In the genomic region with DNA sequence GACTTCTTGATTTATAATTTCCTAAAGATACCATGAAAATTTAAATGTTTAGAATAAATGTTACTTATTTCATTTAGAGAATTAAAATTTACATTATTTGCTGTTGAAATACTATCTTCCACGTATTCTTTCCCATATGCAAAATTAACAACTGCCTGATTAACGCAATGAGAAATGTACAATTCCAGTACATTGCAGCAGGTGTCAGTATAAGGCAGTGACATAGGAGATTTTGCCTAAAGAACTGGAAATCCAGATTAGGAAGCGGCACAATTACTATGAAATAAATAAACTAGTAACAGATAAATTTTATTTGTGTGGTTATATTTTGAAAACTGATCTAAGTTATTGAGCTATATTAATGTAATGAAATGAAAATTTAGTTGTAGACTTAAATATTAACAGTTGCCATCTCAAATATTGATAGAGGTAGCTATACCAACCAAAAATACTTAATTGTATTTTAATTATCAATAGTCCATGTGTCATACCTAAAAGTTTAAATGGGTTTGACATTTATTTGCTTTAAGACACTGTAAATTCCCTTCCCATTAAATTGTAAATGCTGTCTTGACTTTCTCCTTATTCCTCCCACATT, we compare ENCODE assay signal across 8 cellular contexts.
DNase-seq lines count a peak whose midpoint lies in the region; ATAC-seq, FAIRE-seq and TF ChIP-seq lines count a peak whose summit lies in the region.

No MANE protein-coding gene starts in this region.

- no peak overlapping the region for H2AK9ac ChIP-seq in IMR-90 (replicated peaks; ENCODE audit: low read depth, low read length, poor library complexity)

- H2BK120ac ChIP-seq in IMR-90 (ENCODE audit: low read depth, low read length), result no peak overlapping the region

- CTCF ChIA-PET in IMR-90 (lab: Yijun Ruan, JAX), result interaction anchor here (0.6 to 1.3 kb wide), 9 partner anchors 11 to 608 kb away, joined by 3 to 4 read pairs (median 3); no protein-coding TSS in a partner anchor
- CTCF ChIA-PET in PC-3 (lab: Charles Lee), result no interaction called here

- no peak overlapping the region for H2AFZ ChIP-seq in IMR-90 (replicated peaks; ENCODE audit: low read length, poor library complexity)
- no peak overlapping the region for H2AFZ ChIP-seq in PC-3 (ENCODE audit: low read length)

- no peak overlapping the region for H4K8ac ChIP-seq in IMR-90 (ENCODE audit: low read depth in 2 of 2, low read length in 2 of 2)

- peak; percentile 78 for FAIRE-seq in D721Med (lab: Jason Lieb, UNC)

- intact Hi-C loops in IMR-90 (cut with micrococcal nuclease) (loop anchor here (1.0 to 5.0 kb wide), 5 partner anchors 327 to 629 kb away; no protein-coding TSS in a partner anchor), PC-3 (cut with micrococcal nuclease) (loop anchor here (1.0 to 10.0 kb wide), 5 partner anchors 213 to 1119 kb away; no protein-coding TSS in a partner anchor)

- H4K20me1 ChIP-seq in IMR-90 (ENCODE audit: insufficient read depth, low read length) (no peaks in the 10 kb centered on the region), PC-3 (ENCODE audit: low read length) (no peaks in the 10 kb centered on the region)

- H3K9me3 ChIP-seq in IMR-90 (ENCODE audit: control insufficient read depth, insufficient read depth, low read length), result no peaks in the 10 kb centered on the region
- no peaks in the 10 kb centered on the region for H3K9me3 ChIP-seq in PC-3 (ENCODE audit: low read length)
- no peaks in the 10 kb centered on the region for H3K9me3 ChIP-seq in endodermal cell (ENCODE audit: control insufficient read depth, low read length)

- peak; percentile 91 for TF ChIP-seq RAD21 in IMR-90 (IDR thresholded peaks at IDR 0.05; ENCODE audit: low read length)

- H3K9me3 Mint-ChIP-seq in endodermal cell, result no peaks in the 10 kb centered on the region
- H3K9me3 Mint-ChIP-seq in neural crest cell, result no peaks in the 10 kb centered on the region

- no peaks in the 10 kb centered on the region for H3K9me2 ChIP-seq in PC-3 (replicated peaks; ENCODE audit: low read length)

- BruUV-seq in IMR-90 (replicated peaks; lab: Mats Ljungman, UMichigan) (no TSS peak), PC-3 (replicated peaks; lab: Mats Ljungman, UMichigan) (no TSS peak)

- H3K27ac Mint-ChIP-seq in endodermal cell (no peak overlapping the region), neural crest cell (ENCODE audit: unreplicated experiment) (no peak overlapping the region)

- H3K36me3 Mint-ChIP-seq in endodermal cell (ENCODE audit: low read depth) (peaks cover 2% of the 10 kb centered on the region), neural crest cell (ENCODE audit: low read depth) (peaks cover 7% of the 10 kb centered on the region)

- H3K14ac ChIP-seq in IMR-90 (replicated peaks; ENCODE audit: low read depth, low read length), result no peak overlapping the region

- no peak overlapping the region for H3K18ac ChIP-seq in IMR-90 (ENCODE audit: low read depth, low read length)

- H2BK5ac ChIP-seq in IMR-90 (ENCODE audit: low read depth, low read length, poor library complexity, severe bottlenecking), result no peak overlapping the region

- no peak overlapping the region for H3K4me2 ChIP-seq in IMR-90 (ENCODE audit: low read depth, low read length)
- no peak overlapping the region for H3K4me2 ChIP-seq in PC-3 (ENCODE audit: low read length)

- H3K27ac ChIP-seq in IMR-90 (ENCODE audit: insufficient read depth, low read length) (no peak overlapping the region), PC-3 (ENCODE audit: low read length) (no peak overlapping the region), endodermal cell (ENCODE audit: low read depth, low read length) (no peak overlapping the region)

- no peaks in the 10 kb centered on the region for H3F3A ChIP-seq in PC-3 (ENCODE audit: low read length, unreplicated experiment)

- WGBS in IMR-90 (ENCODE audit: extremely low coverage in 2 of 2, insufficient read length in 1 of 2), 2 experiments, result no CpG with 5 or more reads among the region's 3 CpGs
- 5% methylated on average over 2 of the region's 3 CpGs; no CpG with 5 or more reads in 1 of the 2 experiments for WGBS in endodermal cell (ENCODE audit: insufficient coverage in 1 of 2, insufficient read length in 1 of 2), 2 experiments

- DNase-seq in D721Med (ENCODE audit: insufficient read length, low spot score) (no peak), IMR-90 (peak; percentile 58), PC-3 (peak; percentile 61), endodermal cell (no peak), neural crest cell (ENCODE audit: low read depth, low spot score) (peak; percentile 14), HPDE6-E6E7 (ENCODE audit: extremely low spot score) (no peak)

- no peak overlapping the region for H3K4me3 Mint-ChIP-seq in endodermal cell
- peak overlapping the region; percentile 23 for H3K4me3 Mint-ChIP-seq in neural crest cell

- no peaks in the 10 kb centered on the region for H3K79me2 ChIP-seq in PC-3 (ENCODE audit: low read length)

- POLR2A ChIA-PET in IMR-90 (lab: Charles Lee; ENCODE audit: unreplicated experiment) (interaction anchor here (0.6 kb wide), 1 partner anchor 187 kb away, joined by 4 read pairs; no protein-coding TSS in a partner anchor), PC-3 (lab: Charles Lee; ENCODE audit: unreplicated experiment) (no interaction called here)

- in situ Hi-C loops in IMR-90 (cut with MboI; ENCODE audit: low sequenced_read_pairs), result loop anchor here (5.0 to 10.0 kb wide), 5 partner anchors 352 to 1119 kb away; no protein-coding TSS in a partner anchor

- H3K9me1 ChIP-seq in IMR-90 (ENCODE audit: insufficient read depth, low read length), result no peaks in the 10 kb centered on the region

- no peak overlapping the region for H2BK20ac ChIP-seq in IMR-90 (ENCODE audit: low read depth, low read length)

- peak; percentile 39; the same call in 1 of the 2 replicates for TF ChIP-seq POLR2A in IMR-90 (IDR thresholded peaks at IDR 0.05; ENCODE audit: low read depth, low read length)

- no peak overlapping the region for H3K23ac ChIP-seq in IMR-90 (ENCODE audit: low read depth, low read length)

- no peak overlapping the region for H2BK15ac ChIP-seq in IMR-90 (ENCODE audit: low read depth, low read length)

- H3K4me3 ChIP-seq in IMR-90 (ENCODE audit: insufficient read depth, low read depth, low read length), result no peak overlapping the region
- no peak overlapping the region for H3K4me3 ChIP-seq in PC-3 (ENCODE audit: low read length)
- H3K4me3 ChIP-seq in endodermal cell (ENCODE audit: low read length), result no peak overlapping the region

- H3K27me3 Mint-ChIP-seq in endodermal cell (ENCODE audit: insufficient read depth) (no peaks in the 10 kb centered on the region), neural crest cell (ENCODE audit: low read depth) (no peaks in the 10 kb centered on the region)

- no peak overlapping the region for H2AK5ac ChIP-seq in IMR-90 (ENCODE audit: low read depth, low read length)

- H3K56ac ChIP-seq in IMR-90 (ENCODE audit: extremely low read depth, insufficient read depth, low read length), result no peak overlapping the region

- peaks cover 32% of the 10 kb centered on the region for H3K4me1 Mint-ChIP-seq in endodermal cell
- peaks cover 43% of the 10 kb centered on the region for H3K4me1 Mint-ChIP-seq in neural crest cell

- H3K79me1 ChIP-seq in IMR-90 (ENCODE audit: low read depth in 1 of 2, low read length in 2 of 2), result peaks cover 0 to 14% of the 10 kb centered on the region in 2 experiments; a peak in 2 of 4 replicates

- H3K36me3 ChIP-seq in IMR-90 (ENCODE audit: control insufficient read depth, insufficient read depth, low read length) (no peaks in the 10 kb centered on the region), PC-3 (ENCODE audit: low read depth, low read length) (no peaks in the 10 kb centered on the region), endodermal cell (ENCODE audit: control insufficient read depth, insufficient read depth, low read length) (no peaks in the 10 kb centered on the region)

- no peak overlapping the region for H4K5ac ChIP-seq in IMR-90 (ENCODE audit: low read depth, low read length)

- dilution Hi-C loops in IMR-90 (cut with HindIII; ENCODE audit: low sequenced_read_pairs, unreplicated experiment), result no loop called here

- ATAC-seq in IMR-90 (ENCODE audit: low read depth) (peak; percentile 46), PC-3 (no peak), HG03045 (IDR thresholded peaks at IDR 0.05; ENCODE audit: unreplicated experiment) (no peak), GM21528 (IDR thresholded peaks at IDR 0.05; ENCODE audit: low FRiP score, unreplicated experiment) (no peak)

- H3K9ac ChIP-seq in IMR-90 (ENCODE audit: low read depth, low read length) (no peak overlapping the region), PC-3 (ENCODE audit: low read length) (no peak overlapping the region), endodermal cell (ENCODE audit: extremely low read depth, low read length, poor library complexity, severe bottlenecking) (no peak overlapping the region)

- H3K4me1 ChIP-seq in IMR-90 (ENCODE audit: control insufficient read depth, insufficient read depth, low read length) (no peaks in the 10 kb centered on the region; the same call in 1 of the 2 replicates), PC-3 (ENCODE audit: insufficient read depth, low read length) (no peaks in the 10 kb centered on the region), endodermal cell (ENCODE audit: control insufficient read depth, insufficient read depth, low read length) (peaks cover 4% of the 10 kb centered on the region)

- no peak overlapping the region for H3K4ac ChIP-seq in IMR-90 (ENCODE audit: low read depth, low read length)

- TF ChIP-seq CTCF in D721Med (IDR thresholded peaks at IDR 0.05; ENCODE audit: insufficient read depth, missing control alignments) (peak; percentile 89), IMR-90 (conservative IDR thresholded peaks at IDR 0.05; ENCODE audit: low read depth, low read length) (peak; percentile 80), PC-3 (conservative IDR thresholded peaks at IDR 0.05; ENCODE audit: low read depth, low read length) (peak; percentile 79), endodermal cell (conservative IDR thresholded peaks at IDR 0.05) (peak; percentile 96), neural crest cell (conservative IDR thresholded peaks at IDR 0.05) (peak; percentile 92)

- H4K91ac ChIP-seq in IMR-90 (ENCODE audit: insufficient read depth, low read depth, low read length), result no peak overlapping the region

- H3K27me3 ChIP-seq in IMR-90 (ENCODE audit: control insufficient read depth, insufficient read depth, low read length) (no peaks in the 10 kb centered on the region), PC-3 (ENCODE audit: low read length) (no peaks in the 10 kb centered on the region), endodermal cell (ENCODE audit: control insufficient read depth, insufficient read depth, low read length, poor library complexity, severe bottlenecking) (no peaks in the 10 kb centered on the region)

TF ChIP-seq in IMR-90, 13 proteins besides CTCF, POLR2A, EP300 and RAD21 (continues in another document):
- TF ChIP-seq MAZ (IDR thresholded peaks at IDR 0.05; ENCODE audit: borderline replicate concordance, low read depth, low read length), result no peak
- TF ChIP-seq, protein P1, sequence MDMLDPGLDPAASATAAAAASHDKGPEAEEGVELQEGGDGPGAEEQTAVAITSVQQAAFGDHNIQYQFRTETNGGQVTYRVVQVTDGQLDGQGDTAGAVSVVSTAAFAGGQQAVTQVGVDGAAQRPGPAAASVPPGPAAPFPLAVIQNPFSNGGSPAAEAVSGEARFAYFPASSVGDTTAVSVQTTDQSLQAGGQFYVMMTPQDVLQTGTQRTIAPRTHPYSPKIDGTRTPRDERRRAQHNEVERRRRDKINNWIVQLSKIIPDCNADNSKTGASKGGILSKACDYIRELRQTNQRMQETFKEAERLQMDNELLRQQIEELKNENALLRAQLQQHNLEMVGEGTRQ (IDR thresholded peaks at IDR 0.05; ENCODE audit: low read depth, low read length), result no peak

Comparison
In these comparisons a context has a peak if more than half of its experiments do, and no peak if none do; other contexts are left out.
1. DNase-seq: peak in IMR-90 (single experiment), PC-3 (single experiment) and neural crest cell (single experiment); none in D721Med (single experiment), endodermal cell (single experiment) and HPDE6-E6E7 (single experiment).
2. Peak in every context shown above with its lines, with median percentiles within 50 percentile points of each other: CTCF ChIP-seq.